ENCODE assay signal across 1 cellular context in genomic region chr19:1183543-1184172, GRCh38.
TF ChIP-seq lines count a peak whose summit lies in the region.

No MANE protein-coding gene starts in this region.

TF ChIP-seq in endothelial cell of umbilical vein, 7 proteins besides CTCF, POLR2A, EP300 and RAD21:
- TF ChIP-seq MYC (IDR thresholded peaks at IDR 0.05; ENCODE audit: low read depth, low read length) (no peak), GATA2 (IDR thresholded peaks at IDR 0.05; ENCODE audit: insufficient read depth, insufficient read length, low read depth, low read length) (no peak), POLR2AphosphoS5 (IDR thresholded peaks at IDR 0.05; ENCODE audit: insufficient read depth, low read depth, low read length) (peak; percentile 48)
